8 cellular contexts compared by ENCODE assay signal in the genomic region with DNA sequence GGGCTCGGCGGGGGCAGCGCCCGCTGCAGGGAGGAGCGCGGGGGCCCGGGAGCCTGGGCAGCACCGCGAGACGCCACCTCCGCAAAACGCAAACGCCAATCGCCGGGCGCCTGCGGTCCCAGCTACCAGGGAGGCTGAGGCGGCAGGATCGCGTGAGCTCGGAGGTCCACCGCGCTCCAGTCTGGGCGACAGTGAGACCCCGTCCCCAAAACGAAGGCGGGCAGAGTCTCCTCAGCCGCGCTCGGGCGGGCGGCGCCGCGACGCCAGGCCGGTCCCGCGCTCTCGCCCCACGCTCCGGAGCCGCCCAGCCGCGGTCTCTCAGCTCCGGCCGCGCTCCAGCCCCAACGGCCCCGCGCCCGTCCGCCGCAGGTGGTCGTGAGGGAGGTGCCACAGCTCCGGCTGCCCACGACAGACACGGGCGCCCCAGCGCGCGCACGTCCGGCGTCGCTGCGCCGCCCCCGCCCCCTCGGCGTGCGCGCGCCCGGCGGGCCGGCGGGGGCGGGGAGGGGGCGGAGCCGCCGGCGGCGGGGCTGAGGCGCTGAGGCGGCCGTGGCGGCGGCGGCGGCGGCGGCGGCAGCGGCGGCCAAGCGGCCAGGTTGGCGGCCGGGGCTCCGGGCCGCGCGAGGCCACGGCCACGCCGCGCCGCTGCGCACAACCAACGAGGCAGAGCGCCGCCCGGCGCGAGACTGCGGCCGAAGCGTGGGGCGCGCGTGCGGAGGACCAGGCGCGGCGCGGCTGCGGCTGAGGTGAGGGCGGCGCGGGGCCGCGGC. TPM values are rescaled to one million over a fixed set of nuclear protein-coding genes. Genes with fewer than 3 reads are reported as not detected.
DNase-seq lines count a peak whose midpoint lies in the region; ATAC-seq and TF ChIP-seq lines count a peak whose summit lies in the region.

A gene with protein sequence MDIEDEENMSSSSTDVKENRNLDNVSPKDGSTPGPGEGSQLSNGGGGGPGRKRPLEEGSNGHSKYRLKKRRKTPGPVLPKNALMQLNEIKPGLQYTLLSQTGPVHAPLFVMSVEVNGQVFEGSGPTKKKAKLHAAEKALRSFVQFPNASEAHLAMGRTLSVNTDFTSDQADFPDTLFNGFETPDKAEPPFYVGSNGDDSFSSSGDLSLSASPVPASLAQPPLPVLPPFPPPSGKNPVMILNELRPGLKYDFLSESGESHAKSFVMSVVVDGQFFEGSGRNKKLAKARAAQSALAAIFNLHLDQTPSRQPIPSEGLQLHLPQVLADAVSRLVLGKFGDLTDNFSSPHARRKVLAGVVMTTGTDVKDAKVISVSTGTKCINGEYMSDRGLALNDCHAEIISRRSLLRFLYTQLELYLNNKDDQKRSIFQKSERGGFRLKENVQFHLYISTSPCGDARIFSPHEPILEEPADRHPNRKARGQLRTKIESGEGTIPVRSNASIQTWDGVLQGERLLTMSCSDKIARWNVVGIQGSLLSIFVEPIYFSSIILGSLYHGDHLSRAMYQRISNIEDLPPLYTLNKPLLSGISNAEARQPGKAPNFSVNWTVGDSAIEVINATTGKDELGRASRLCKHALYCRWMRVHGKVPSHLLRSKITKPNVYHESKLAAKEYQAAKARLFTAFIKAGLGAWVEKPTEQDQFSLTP (plus strand): TSS at position 533 of the 770 bp plus-strand sequence. CDS start 97,077 bp downstream, outside the sequence.

- no peak for TF ChIP-seq CTCF in A673 (conservative IDR thresholded peaks at IDR 0.05; ENCODE audit: low read depth, low read length)
- no peak for TF ChIP-seq CTCF in ovary (IDR thresholded peaks at IDR 0.05)
- no peak for TF ChIP-seq CTCF in uterus (IDR thresholded peaks at IDR 0.05)

- ATAC-seq in SK-N-SH treated with all-trans-retinoic acid at 6 μM for 48 hours (peak; percentile 52), Right ventricle myocardium superior (ENCODE audit: poor library complexity) (peak; percentile 82)
- peak; percentile 34 for ATAC-seq in activated naive CD8-positive, alpha-beta T cell treated with anti-CD3 and anti-CD28 coated beads, Interleukin-2, amount 10 ng/mL, durations not matched to agents 7 days and 5 days (ENCODE audit: low read depth)

- H3K36me3 ChIP-seq in A673 (ENCODE audit: insufficient read depth, low read length, poor library complexity, severe bottlenecking) (no peaks in the 10 kb centered on the region), ovary (no peaks in the 10 kb centered on the region), uterus (no peaks in the 10 kb centered on the region)

- peak; percentile 57 for TF ChIP-seq POLR2A in GM18526 (IDR thresholded peaks at IDR 0.05; ENCODE audit: extremely low read depth, insufficient read length)
- TF ChIP-seq POLR2A in ovary (IDR thresholded peaks at IDR 0.05) = peak; percentile 59
- TF ChIP-seq POLR2A in uterus (IDR thresholded peaks at IDR 0.05) = peak; percentile 51 to 88

- peak within 1 kb of the TSS; percentile 86 for H3K4me3 Mint-ChIP-seq in activated naive CD8-positive, alpha-beta T cell treated with anti-CD3 and anti-CD28 coated beads, Interleukin-2, amount 10 ng/mL, durations not matched to agents 7 days and 5 days

- no TSS peak for BruUV-seq in A673 (replicated peaks; lab: Mats Ljungman, UMichigan)

- H3K4me1 ChIP-seq in A673 (ENCODE audit: insufficient read depth, low read length, poor library complexity, severe bottlenecking) = peaks cover 11% of the 10 kb centered on the region
- H3K4me1 ChIP-seq in ovary (ENCODE audit: insufficient read depth) = peaks cover 3% of the 10 kb centered on the region
- peaks cover 0 to 4% of the 10 kb centered on the region in 2 donors for H3K4me1 ChIP-seq in uterus

- H3K9me3 ChIP-seq in A673 (ENCODE audit: low read depth, low read length, poor library complexity, severe bottlenecking) (no peaks in the 10 kb centered on the region), ovary (no peaks in the 10 kb centered on the region), uterus (no peaks in the 10 kb centered on the region)

- no peak for TF ChIP-seq EP300 in ovary (IDR thresholded peaks at IDR 0.05)

- peaks cover 37% of the 10 kb centered on the region for H3K4me1 Mint-ChIP-seq in activated naive CD8-positive, alpha-beta T cell treated with anti-CD3 and anti-CD28 coated beads, Interleukin-2, amount 10 ng/mL, durations not matched to agents 7 days and 5 days

- H3K27me3 Mint-ChIP-seq in activated naive CD8-positive, alpha-beta T cell treated with anti-CD3 and anti-CD28 coated beads, Interleukin-2, amount 10 ng/mL, durations not matched to agents 7 days and 5 days = no peaks in the 10 kb centered on the region

- H3K27ac ChIP-seq in A673 (ENCODE audit: low read depth, low read length, poor library complexity, severe bottlenecking) (peak within 1 kb of the TSS; percentile 93), ovary (peak within 1 kb of the TSS; percentile 88 to 97), uterus (peak within 1 kb of the TSS; percentile 80 to 92)

- peak; percentile 81 for DNase-seq in A673 (ENCODE audit: low spot score)
- DNase-seq in HT1080 (ENCODE audit: low read depth) = peak; percentile 37
- DNase-seq in activated naive CD8-positive, alpha-beta T cell treated with anti-CD3 and anti-CD28 coated beads, Interleukin-2, amount 10 ng/mL, durations not matched to agents 7 days and 5 days = peak; percentile 85
- DNase-seq in Right ventricle myocardium superior = peak; percentile 76
- peak; percentile 54 to 80 (median 75) for DNase-seq in ovary
- DNase-seq in uterus = peak; percentile 50 to 66

- POLR2A ChIA-PET in A673 (lab: Charles Lee; ENCODE audit: low non-redundant PET) = no interaction called here
- POLR2A ChIA-PET in activated naive CD8-positive, alpha-beta T cell treated with anti-CD3 and anti-CD28 coated beads, Interleukin-2, amount 10 ng/mL, durations not matched to agents 7 days and 5 days (lab: Charles Lee) = interaction anchor here (1.0 to 1.7 kb wide), 4 partner anchors 9 to 38 kb away, joined by 3 to 5 read pairs (median 4); no protein-coding TSS in a partner anchor

- no peaks in the 10 kb centered on the region for H3K36me3 Mint-ChIP-seq in activated naive CD8-positive, alpha-beta T cell treated with anti-CD3 and anti-CD28 coated beads, Interleukin-2, amount 10 ng/mL, durations not matched to agents 7 days and 5 days

- 0 to 1% (median 1%) methylated on average over 33 to 132 of the region's 132 CpGs for whole genome bisulfite sequencing in ovary, 3 donors

- H3K4me3 ChIP-seq in A673 (ENCODE audit: low read depth, low read length, poor library complexity, severe bottlenecking) = peak within 1 kb of the TSS; percentile 76
- H3K4me3 ChIP-seq in ovary = peak within 1 kb of the TSS; percentile 93
- H3K4me3 ChIP-seq in uterus = peak within 1 kb of the TSS; percentile 76 to 93

- no peaks in the 10 kb centered on the region for H3K9me3 Mint-ChIP-seq in activated naive CD8-positive, alpha-beta T cell treated with anti-CD3 and anti-CD28 coated beads, Interleukin-2, amount 10 ng/mL, durations not matched to agents 7 days and 5 days

- CTCF ChIA-PET in A673 (lab: Charles Lee) = interaction anchor here (1.0 kb wide), 1 partner anchor 55 kb away, joined by 4 read pairs; no protein-coding TSS in a partner anchor

- H3K27me3 ChIP-seq in A673 (replicated peaks; ENCODE audit: insufficient read depth, low read depth, low read length, poor library complexity) (no peaks in the 10 kb centered on the region), ovary (no peaks in the 10 kb centered on the region), uterus (no peaks in the 10 kb centered on the region)

- peak within 1 kb of the TSS; percentile 86 for H3K27ac Mint-ChIP-seq in activated naive CD8-positive, alpha-beta T cell treated with anti-CD3 and anti-CD28 coated beads, Interleukin-2, amount 10 ng/mL, durations not matched to agents 7 days and 5 days

- intact Hi-C loops in A673 (cut with micrococcal nuclease; ENCODE audit: unreplicated experiment) = no loop called here
- intact Hi-C loops in Right ventricle myocardium superior (cut with DNase I) = loop anchor here (10.0 kb wide), 1 partner anchor 109 kb away; no protein-coding TSS in a partner anchor
- intact Hi-C loops in ovary (cut with DNase I) = loop anchor here in 2 of 4 donors (5.0 to 10.0 kb wide), 3 partner anchors 51 to 112 kb away; no protein-coding TSS in a partner anchor
- intact Hi-C loops in uterus (cut with DNase I; ENCODE audit: low total_unique reads) = loop anchor here (10.0 kb wide), 1 partner anchor 61 kb away; no protein-coding TSS in a partner anchor

TF ChIP-seq in SK-N-SH treated with all-trans-retinoic acid at 6 μM for 48 hours, 23 proteins besides CTCF, POLR2A, EP300 and RAD21 (continues in another document):
- TF ChIP-seq SNAI2 (CRISPR knock-in tag; IDR thresholded peaks at IDR 0.05) (0 out of 2 replicates have a peak, but pooled peaks have one; percentile 54), GLIS3 (CRISPR knock-in tag; IDR thresholded peaks at IDR 0.05) (peak; percentile 98), ZFP30 (CRISPR knock-in tag; IDR thresholded peaks at IDR 0.05) (no peak)

RNA-seq across cellular contexts. Expression of the gene that starts here (rescaled TPM):
- total RNA-seq in A673 (2021) (22.6 and 31.9 TPM in 2 replicates), Right ventricle myocardium superior (11.6 TPM), ovary (10 to 100 TPM in 5 of 7 donors, 1 to 10 TPM in 2; 6.4 to 23.7 (median 16.3) TPM), uterus (10 to 100 TPM; 21.8 to 69.6 (median 43.3) TPM)
- total RNA-seq in HT1080 (2014; rRNA removed; shearing (Covaris generic)) = 20.6 and 22.4 TPM in 2 replicates
- polyA plus RNA-seq in HT1080 (2015; cell fraction: cytosol; rRNA removed) = 17.7 and 21.2 TPM in 2 replicates
- 27.7 and 28.2 TPM in 2 replicates for polyA plus RNA-seq in HT1080 (2015; cell fraction: nucleus; rRNA removed)
- total RNA-seq in activated naive CD8-positive, alpha-beta T cell treated with anti-CD3 and anti-CD28 coated beads, Interleukin-2, amount 10 ng/mL, durations not matched to agents 7 days and 5 days = 10 to 100 TPM; 48.3 to 48.4 TPM
- polyA plus RNA-seq in ovary = 10 to 100 TPM in 1 of 2 donors, 1 to 10 TPM in 1; 6.0 to 22.3 TPM

Comparison
In these comparisons a context has a peak if more than half of its experiments do, and no peak if none do; other contexts are left out.
1. Peak in every context shown above with its lines: DNase-seq, ATAC-seq, H3K4me3 ChIP-seq and H3K27ac ChIP-seq.